In the genomic region with DNA sequence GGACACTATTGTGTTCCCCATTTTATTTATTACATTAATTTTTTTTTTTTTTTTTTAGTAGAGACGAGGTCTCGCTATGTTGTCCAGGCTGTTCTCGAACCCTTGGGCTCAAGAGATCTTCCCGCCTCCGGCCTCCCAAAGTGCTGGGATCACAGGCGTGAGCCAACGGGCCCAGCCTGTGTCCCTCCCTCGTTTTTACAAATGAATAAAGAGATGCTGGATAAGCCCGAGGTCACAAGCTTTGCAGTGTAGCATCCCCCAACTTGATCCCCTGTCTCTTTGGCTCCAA, we compare ENCODE assay signal across 8 cellular contexts. TPM values are rescaled to one million over a fixed set of nuclear protein-coding genes. Genes with fewer than 3 reads are reported as not detected.
DNase-seq lines count a peak whose midpoint lies in the region; FAIRE-seq and TF ChIP-seq lines count a peak whose summit lies in the region.

No MANE protein-coding gene starts in this region.

- H3K4me1 ChIP-seq in astrocyte (ENCODE audit: insufficient read depth, low read length) (peaks cover 59% of the 10 kb centered on the region), liver (ENCODE audit: control insufficient read depth in 4 of 4, insufficient read depth in 4 of 4, low read length in 3 of 4) (peaks cover 5 to 58% (median 45%) of the 10 kb centered on the region in 4 donors), thyroid gland (peaks cover 26 to 47% of the 10 kb centered on the region in 2 donors)

- H3K27me3 Mint-ChIP-seq in activated T-cell treated with anti-CD3 and anti-CD28 coated beads, Interleukin-2, amount 50 U/mL, for 24 hours, result no peaks in the 10 kb centered on the region
- no peaks in the 10 kb centered on the region for H3K27me3 Mint-ChIP-seq in astrocyte (ENCODE audit: low read depth, unreplicated experiment)

- no peaks in the 10 kb centered on the region for H3K27me3 ChIP-seq in astrocyte (ENCODE audit: insufficient read depth, low read length)
- no peaks in the 10 kb centered on the region for H3K27me3 ChIP-seq in liver (ENCODE audit: control insufficient read depth in 4 of 4, insufficient read depth in 4 of 4, low read length in 3 of 4)
- no peaks in the 10 kb centered on the region for H3K27me3 ChIP-seq in thyroid gland

- H3K9me3 ChIP-seq in astrocyte (ENCODE audit: insufficient read depth, low read depth, low read length) (no peaks in the 10 kb centered on the region), liver (ENCODE audit: control insufficient read depth in 4 of 4, low read length in 3 of 4) (no peaks in the 10 kb centered on the region), thyroid gland (no peaks in the 10 kb centered on the region)

- H3K36me3 Mint-ChIP-seq in activated T-cell treated with anti-CD3 and anti-CD28 coated beads, Interleukin-2, amount 50 U/mL, for 24 hours (ENCODE audit: low read depth), result peaks cover 72% of the 10 kb centered on the region
- peaks cover 5% of the 10 kb centered on the region for H3K36me3 Mint-ChIP-seq in astrocyte (ENCODE audit: low read depth, unreplicated experiment)

- H4K20me1 ChIP-seq in astrocyte (ENCODE audit: insufficient read depth, low read length), result no peaks in the 10 kb centered on the region

- WGBS in liver, result 4% methylated on average over 9 of the region's 9 CpGs
- 9% methylated on average over 9 of the region's 9 CpGs for WGBS in thyroid gland, 2 donors

- TF ChIP-seq CTCF in astrocyte (IDR thresholded peaks at IDR 0.05; ENCODE audit: insufficient read depth, low read depth, low read length) (no peak), liver (IDR thresholded peaks at IDR 0.05; ENCODE audit: low read depth, low read length, missing input control) (no peak), thyroid gland (IDR thresholded peaks at IDR 0.05) (no peak), GM13977 (IDR thresholded peaks at IDR 0.05; ENCODE audit: extremely low read depth, insufficient read depth, missing control alignments) (no peak)

- H3K79me2 ChIP-seq in astrocyte (ENCODE audit: insufficient read depth, low read length), result no peaks in the 10 kb centered on the region

- peak overlapping the region; percentile 90 for H3K4me2 ChIP-seq in astrocyte (ENCODE audit: low read length)

- TF ChIP-seq RAD21 in liver (IDR thresholded peaks at IDR 0.05), result no peak

- H3K9me3 Mint-ChIP-seq in activated T-cell treated with anti-CD3 and anti-CD28 coated beads, Interleukin-2, amount 50 U/mL, for 24 hours, result no peaks in the 10 kb centered on the region
- no peaks in the 10 kb centered on the region for H3K9me3 Mint-ChIP-seq in astrocyte (ENCODE audit: unreplicated experiment)

- H2AFZ ChIP-seq in astrocyte (ENCODE audit: low read depth, low read length), result peak overlapping the region; percentile 61

- peak overlapping the region; percentile 97 for H3K27ac Mint-ChIP-seq in activated T-cell treated with anti-CD3 and anti-CD28 coated beads, Interleukin-2, amount 50 U/mL, for 24 hours
- peak overlapping the region; percentile 71 for H3K27ac Mint-ChIP-seq in astrocyte (ENCODE audit: unreplicated experiment)

- peak overlapping the region; percentile 94 for H3K4me3 Mint-ChIP-seq in activated T-cell treated with anti-CD3 and anti-CD28 coated beads, Interleukin-2, amount 50 U/mL, for 24 hours
- peak overlapping the region; percentile 87 for H3K4me3 Mint-ChIP-seq in astrocyte (ENCODE audit: unreplicated experiment)

- intact Hi-C loops in thyroid gland (cut with DNase I), result loop anchor here (5.0 kb wide), 1 partner anchor 33 kb away; no protein-coding TSS in a partner anchor

- in situ Hi-C loops in GM13977 (cut with MboI; ENCODE audit: low pct_unique_long_range_greater_than_20kb, low sequenced_read_pairs, unreplicated experiment), result no loop called here

- H3K9ac ChIP-seq in astrocyte (ENCODE audit: low read length) (peak overlapping the region; percentile 77), liver (ENCODE audit: low read depth in 1 of 2, low read length in 2 of 2) (peak overlapping the region; percentile 25 to 67)

- TF ChIP-seq POLR2A in thyroid gland (IDR thresholded peaks at IDR 0.05) (no peak), GM12891 (IDR thresholded peaks at IDR 0.05; ENCODE audit: low read depth, low read length) (no peak)

- H3K36me3 ChIP-seq in astrocyte (ENCODE audit: insufficient read depth, low read length) (peaks cover 3% of the 10 kb centered on the region), liver (ENCODE audit: control insufficient read depth in 4 of 4, insufficient read depth in 3 of 4, low read depth in 1 of 4, low read length in 3 of 4) (peaks cover 0 to 5% (median 2%) of the 10 kb centered on the region in 4 donors), thyroid gland (no peaks in the 10 kb centered on the region)

- DNase-seq in activated T-cell treated with anti-CD3 and anti-CD28 coated beads, Interleukin-2, amount 50 U/mL, for 24 hours, result no peak
- DNase-seq in activated T-cell treated with anti-CD3 and anti-CD28 coated beads, Interleukin-2, amount 50 U/mL, for 1 hour, result no peak
- DNase-seq in astrocyte (ENCODE audit: low read depth) (no peak), thyroid gland (peak in 1 of 2 donors; percentile 14), GM12891 (ENCODE audit: insufficient read length, low spot score) (no peak), GM13977 (ENCODE audit: low spot score) (no peak), SW 1271 (lab: John Stamatoyannopoulos, UW) (no peak)

- FAIRE-seq in astrocyte (lab: Jason Lieb, UNC) (no peak), GM12891 (lab: Jason Lieb, UNC) (no peak)

- peak overlapping the region; percentile 58 for H3K27ac ChIP-seq in astrocyte (ENCODE audit: low read depth, low read length)
- H3K27ac ChIP-seq in liver (ENCODE audit: low read depth in 1 of 2, low read length in 2 of 2), result peak overlapping the region; percentile 85 to 97
- peak overlapping the region; percentile 71 to 86 (median 78) for H3K27ac ChIP-seq in thyroid gland

- H3K4me3 ChIP-seq in astrocyte (ENCODE audit: insufficient read depth, low read depth, low read length) (peak overlapping the region; percentile 62), liver (ENCODE audit: low read depth in 1 of 3, low read length in 3 of 3) (peak overlapping the region; percentile 55 to 64 (median 60)), thyroid gland (replicated peaks in 1 of 3) (peak overlapping the region; percentile 36 to 82 (median 62))

- H3K4me1 Mint-ChIP-seq in activated T-cell treated with anti-CD3 and anti-CD28 coated beads, Interleukin-2, amount 50 U/mL, for 24 hours (ENCODE audit: low read depth), result peaks cover 57% of the 10 kb centered on the region
- H3K4me1 Mint-ChIP-seq in astrocyte (ENCODE audit: low read depth, unreplicated experiment), result peaks cover 28% of the 10 kb centered on the region

TF ChIP-seq in liver, 16 proteins besides CTCF, POLR2A, EP300 and RAD21 (continues in another document):
- TF ChIP-seq HNF4A (conservative IDR thresholded peaks at IDR 0.05), result no peak
- no peak for TF ChIP-seq YY1 (IDR thresholded peaks at IDR 0.05)
- TF ChIP-seq SP1 (IDR thresholded peaks at IDR 0.05), result no peak
- TF ChIP-seq JUND (IDR thresholded peaks at IDR 0.05), result no peak
- TF ChIP-seq, protein P1, sequence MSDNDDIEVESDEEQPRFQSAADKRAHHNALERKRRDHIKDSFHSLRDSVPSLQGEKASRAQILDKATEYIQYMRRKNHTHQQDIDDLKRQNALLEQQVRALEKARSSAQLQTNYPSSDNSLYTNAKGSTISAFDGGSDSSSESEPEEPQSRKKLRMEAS (IDR thresholded peaks at IDR 0.05), result no peak
- no peak for TF ChIP-seq RXRA (IDR thresholded peaks at IDR 0.05)

TF ChIP-seq in GM12891, 5 proteins besides CTCF, POLR2A, EP300 and RAD21:
- TF ChIP-seq TAF1 (IDR thresholded peaks at IDR 0.05; ENCODE audit: low read depth, low read length), result no peak
- TF ChIP-seq SPI1 (IDR thresholded peaks at IDR 0.05; ENCODE audit: low read depth, low read length), result no peak
- TF ChIP-seq POU2F2 (IDR thresholded peaks at IDR 0.05; ENCODE audit: low read depth, low read length), result no peak
- TF ChIP-seq POLR2AphosphoS5 (IDR thresholded peaks at IDR 0.05; ENCODE audit: low read depth, low read length), result no peak
- TF ChIP-seq PAX5 (IDR thresholded peaks at IDR 0.05; ENCODE audit: insufficient read depth, low read length, severe bottlenecking), result no peak

RNA-seq across cellular contexts. Expression of a gene that starts 0.3 kb away (rescaled TPM):
- total RNA-seq in astrocyte (10.6 and 13.0 TPM in 2 replicates), liver (1 to 10 TPM; 6.8 to 9.5 TPM), thyroid gland (10 to 100 TPM in 3 of 4 donors, 1 to 10 TPM in 1; 5.8 to 25.7 (median 14.4) TPM)
- 10 to 100 TPM in 1 of 2 donors, 1 to 10 TPM in 1; 8.2 to 20.2 TPM for polyA plus RNA-seq in liver
- 60.6 TPM for polyA plus RNA-seq in GM12891 (2012; ENCODE audit: low read depth, missing spikeins)

RNA-seq across cellular contexts. Expression of a gene that starts 28.5 kb away (rescaled TPM):
- total RNA-seq in astrocyte, result 14.5 and 19.5 TPM in 2 replicates
- total RNA-seq in liver, result 100 to 1,000 TPM in 1 of 2 donors, 1 to 10 TPM in 1; 6.5 to 110 TPM
- 10 to 100 TPM; 27.6 to 71.6 TPM for polyA plus RNA-seq in liver
- total RNA-seq in thyroid gland, result 10 to 100 TPM; 26.6 to 59.1 (median 30.4) TPM
- 0.46 TPM for polyA plus RNA-seq in GM12891 (2012; ENCODE audit: low read depth, missing spikeins)

RNA-seq across cellular contexts. Expression of a gene that starts 38.1 kb away (rescaled TPM):
- total RNA-seq in astrocyte (24.5 and 28.5 TPM in 2 replicates), liver (1 to 10 TPM; 7.2 to 7.3 TPM), thyroid gland (10 to 100 TPM; 14.8 to 25.5 (median 18.8) TPM)
- polyA plus RNA-seq in liver, result 1 to 10 TPM in 1 of 2 donors, under 1 TPM in 1; 0.71 to 4.4 TPM
- 4.6 TPM for polyA plus RNA-seq in GM12891 (2012; ENCODE audit: low read depth, missing spikeins)

RNA-seq across cellular contexts. Expression of a gene that starts 46.5 kb away (rescaled TPM):
- total RNA-seq in astrocyte (not detected in 2 replicates), liver (under 1 TPM in 1 of 2 donors, not detected in 1; 0.33 TPM), thyroid gland (1 to 10 TPM in 1 of 4 donors, not detected in 3; 1.5 TPM)
- polyA plus RNA-seq in liver, result under 1 TPM in 1 of 2 donors, not detected in 1; 0.32 TPM
- polyA plus RNA-seq in GM12891 (2012; ENCODE audit: low read depth, missing spikeins), result not detected
